Comparison of ENCODE assay signal across 8 cellular contexts in genomic region chr5:171942112-171942516, GRCh38.
DNase-seq lines count a peak whose midpoint lies in the region; ATAC-seq, FAIRE-seq and TF ChIP-seq lines count a peak whose summit lies in the region.
"Not testable (repeated sequence)": the region's sequence is repeated elsewhere in the genome, so short reads cannot be mapped to it uniquely, and the experiment has no call there.

No MANE protein-coding gene starts in this region.

- DNase-seq in CD4-positive, alpha-beta T cell; HTR-8/SVneo (ENCODE audit: insufficient read length, low spot score); activated CD8-positive, alpha-beta T cell treated with anti-CD3 and anti-CD28 coated beads for 36 hours; left ventricle myocardium inferior; progenitor cell of endocrine pancreas (ENCODE audit: low spot score, unreplicated experiment): not testable (repeated sequence)

- not testable (repeated sequence) for H3K36me3 Mint-ChIP-seq in CD4-positive, alpha-beta T cell (ENCODE audit: low read depth); progenitor cell of endocrine pancreas (ENCODE audit: insufficient read depth)
- H3K36me3 Mint-ChIP-seq in activated CD8-positive, alpha-beta T cell treated with anti-CD3 and anti-CD28 coated beads for 36 hours (ENCODE audit: low read depth), result peaks cover 12% of the 10 kb centered on the region

- H3K4me1 ChIP-seq in left ventricle myocardium inferior, result peaks cover 56% of the 10 kb centered on the region

- H3K27ac Mint-ChIP-seq in CD4-positive, alpha-beta T cell, result peak overlapping the region; percentile 54
- H3K27ac Mint-ChIP-seq in activated CD8-positive, alpha-beta T cell treated with anti-CD3 and anti-CD28 coated beads for 36 hours, result peak overlapping the region; percentile 71
- H3K27ac Mint-ChIP-seq in progenitor cell of endocrine pancreas, result peak overlapping the region; percentile 49

- TF ChIP-seq CTCF in CD4-positive, alpha-beta T cell (IDR thresholded peaks at IDR 0.05); activated CD8-positive, alpha-beta T cell treated with anti-CD3 and anti-CD28 coated beads for 36 hours (IDR thresholded peaks at IDR 0.05); left ventricle myocardium inferior (IDR thresholded peaks at IDR 0.05; ENCODE audit: borderline replicate concordance); progenitor cell of endocrine pancreas (IDR thresholded peaks at IDR 0.05; ENCODE audit: unreplicated experiment): not testable (repeated sequence)

- peak; percentile 55 for FAIRE-seq in HTR-8/SVneo (lab: Jason Lieb, UNC)

- intact Hi-C loops in CD4-positive, alpha-beta T cell (cut with DNase I, micrococcal nuclease); activated CD8-positive, alpha-beta T cell treated with anti-CD3 and anti-CD28 coated beads for 36 hours (cut with micrococcal nuclease); left ventricle myocardium inferior (cut with micrococcal nuclease): not testable (repeated sequence)

- ATAC-seq in CD4-positive, alpha-beta T cell (ENCODE audit: poor library complexity), result not testable (repeated sequence)
- ATAC-seq in GM18907 (IDR thresholded peaks at IDR 0.05; ENCODE audit: unreplicated experiment) (peak; percentile 60), GM21529 (IDR thresholded peaks at IDR 0.05; ENCODE audit: unreplicated experiment) (peak; percentile 50), HG02981 (IDR thresholded peaks at IDR 0.05; ENCODE audit: unreplicated experiment) (peak; percentile 71)
- ATAC-seq in activated CD8-positive, alpha-beta T cell treated with anti-CD3 and anti-CD28 coated beads for 36 hours, result peak; percentile 74

- not testable (repeated sequence) for H3K27me3 ChIP-seq in CD4-positive, alpha-beta T cell (ENCODE audit: control insufficient read depth, insufficient read depth, low read length); left ventricle myocardium inferior (ENCODE audit: low read depth)

- not testable (repeated sequence) for H3K27me3 Mint-ChIP-seq in CD4-positive, alpha-beta T cell; activated CD8-positive, alpha-beta T cell treated with anti-CD3 and anti-CD28 coated beads for 36 hours; progenitor cell of endocrine pancreas

- H3K4me3 ChIP-seq in left ventricle myocardium inferior, result not testable (repeated sequence)

- H3K27ac ChIP-seq in CD4-positive, alpha-beta T cell (ENCODE audit: low read depth, low read length), result not testable (repeated sequence)
- H3K27ac ChIP-seq in left ventricle myocardium inferior (replicated peaks), result peak overlapping the region; percentile 9

- H3K9me3 ChIP-seq in CD4-positive, alpha-beta T cell (ENCODE audit: control insufficient read depth, low read length); left ventricle myocardium inferior (replicated peaks): not testable (repeated sequence)

- H3K4me1 Mint-ChIP-seq in CD4-positive, alpha-beta T cell (ENCODE audit: low read depth), result peaks cover 62% of the 10 kb centered on the region
- peaks cover 42% of the 10 kb centered on the region for H3K4me1 Mint-ChIP-seq in activated CD8-positive, alpha-beta T cell treated with anti-CD3 and anti-CD28 coated beads for 36 hours (ENCODE audit: low read depth)
- peaks cover 27% of the 10 kb centered on the region for H3K4me1 Mint-ChIP-seq in progenitor cell of endocrine pancreas (ENCODE audit: low read depth)

- not testable (repeated sequence) for H3K4me3 Mint-ChIP-seq in CD4-positive, alpha-beta T cell; activated CD8-positive, alpha-beta T cell treated with anti-CD3 and anti-CD28 coated beads for 36 hours; progenitor cell of endocrine pancreas (ENCODE audit: low read depth)

- not testable (repeated sequence) for H3K36me3 ChIP-seq in left ventricle myocardium inferior

- CTCF ChIA-PET in CD4-positive, alpha-beta T cell (lab: Charles Lee), result not testable (repeated sequence)
- CTCF ChIA-PET in activated CD8-positive, alpha-beta T cell treated with anti-CD3 and anti-CD28 coated beads for 36 hours (lab: Charles Lee), result interaction anchor here (1.2 to 1.3 kb wide), 2 partner anchors 65 to 102 kb away, joined by 3 read pairs; no protein-coding TSS in a partner anchor

- POLR2A ChIA-PET in CD4-positive, alpha-beta T cell (lab: Charles Lee), result not testable (repeated sequence)
- POLR2A ChIA-PET in activated CD8-positive, alpha-beta T cell treated with anti-CD3 and anti-CD28 coated beads for 36 hours (lab: Charles Lee), result interaction anchor here (1.1 to 2.0 kb wide), 3 partner anchors 15 to 65 kb away, joined by 3 to 6 read pairs (median 4); partner anchors contain the start of gene FBXW11

- not testable (repeated sequence) for H3K9me3 Mint-ChIP-seq in CD4-positive, alpha-beta T cell; activated CD8-positive, alpha-beta T cell treated with anti-CD3 and anti-CD28 coated beads for 36 hours; progenitor cell of endocrine pancreas (ENCODE audit: low read depth)
